ENCODE assay signal across 25 cellular contexts in the genomic region with DNA sequence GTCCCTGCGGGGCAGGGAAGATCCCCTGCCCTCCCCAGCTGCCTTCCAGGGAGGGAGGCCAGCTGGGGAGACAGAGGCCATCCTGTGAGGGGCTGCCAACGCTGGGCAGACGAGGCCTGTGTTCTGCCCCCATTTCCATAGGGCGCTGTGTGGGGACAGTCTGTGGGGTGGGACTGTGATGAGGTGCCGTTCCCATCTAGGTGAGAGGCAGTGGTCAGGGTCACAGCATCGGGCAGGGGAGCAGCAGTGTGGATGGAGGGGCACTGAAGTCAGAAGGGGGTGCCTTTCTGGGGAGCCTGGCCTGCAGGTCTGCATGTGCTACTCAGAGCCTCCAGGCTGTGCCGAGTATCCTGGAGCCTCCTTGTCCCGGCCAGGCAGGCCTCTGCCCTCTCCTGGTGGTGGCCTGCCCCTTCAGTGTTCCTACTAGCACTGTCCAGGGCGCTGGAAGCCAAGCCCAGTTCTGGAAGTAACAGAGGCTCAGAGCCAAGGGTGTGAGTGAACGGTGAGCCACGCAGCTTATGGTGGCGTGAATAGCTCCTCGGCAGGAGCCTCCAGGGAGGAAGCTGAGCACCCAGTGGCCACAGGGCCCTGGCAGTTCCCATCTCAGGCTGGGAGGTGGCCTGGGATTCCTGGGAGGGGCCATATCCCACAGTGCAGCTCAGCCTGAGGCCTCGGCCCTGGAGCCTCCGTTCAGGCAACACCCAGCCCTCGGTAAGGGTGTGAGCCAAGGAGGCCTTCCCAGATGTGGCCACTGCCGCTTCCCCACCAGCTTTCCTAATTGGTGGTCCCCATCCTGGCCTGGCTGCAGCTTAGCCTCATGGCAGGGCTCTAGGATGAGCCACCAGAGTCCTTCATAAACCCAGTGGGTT. TPM values are rescaled to one million over a fixed set of nuclear protein-coding genes. Genes with fewer than 3 reads are reported as not detected.
DNase-seq lines count a peak whose midpoint lies in the region; ATAC-seq and TF ChIP-seq lines count a peak whose summit lies in the region.
"Had no signal": no experiment of that assay in that cellular context is flagged by ENCODE, and none has a peak within 500 bp of the region (broad histone marks: within the 10 kb centered on the region; RNA-seq: fewer than 3 reads in every experiment).

No MANE protein-coding gene starts in this region.

- no peak overlapping the region for H3K4me3 ChIP-seq in GM23248
- no peak overlapping the region for H3K4me3 ChIP-seq in brain microvascular endothelial cell (ENCODE audit: low read depth, low read length)
- H3K4me3 ChIP-seq in mucosa of descending colon = no peak overlapping the region
- H3K4me3 ChIP-seq in adrenal gland = no peak overlapping the region
- H3K4me3 ChIP-seq: PC-9, SJCRH30 had no signal

- no peak overlapping the region for H3K4me3 Mint-ChIP-seq in T-helper 17 cell
- H3K4me3 Mint-ChIP-seq: activated naive CD8-positive, alpha-beta T cell; CD4-positive, alpha-beta memory T cell; naive thymus-derived CD4-positive, alpha-beta T cell had no signal

- H3K4me2 ChIP-seq in GM23248 (ENCODE audit: unreplicated experiment) = no peak overlapping the region
- H3K4me2 ChIP-seq: PC-9 had no signal

- H3K9me3 ChIP-seq in GM23248 (ENCODE audit: low read depth) (no peaks in the 10 kb centered on the region), mucosa of descending colon (no peaks in the 10 kb centered on the region), T-helper 17 cell (ENCODE audit: control insufficient read depth, low read length, poor library complexity, severe bottlenecking) (no peaks in the 10 kb centered on the region), adrenal gland (replicated peaks in 1 of 3) (no peaks in the 10 kb centered on the region)
- H3K9me3 ChIP-seq: SJCRH30 had no signal

- H2AFZ ChIP-seq in GM23248 = no peak overlapping the region
- H2AFZ ChIP-seq: PC-9 had no signal

- H4K20me1 ChIP-seq in GM23248 (ENCODE audit: insufficient read depth) = no peaks in the 10 kb centered on the region

- H3K9me2 ChIP-seq in GM23248 (ENCODE audit: insufficient read depth) = no peaks in the 10 kb centered on the region

- no peaks in the 10 kb centered on the region for H3F3A ChIP-seq in GM23248 (ENCODE audit: insufficient read depth)

- H3K79me2 ChIP-seq in GM23248 (ENCODE audit: insufficient read depth) = no peaks in the 10 kb centered on the region

- H3K36me3 Mint-ChIP-seq in T-helper 17 cell (ENCODE audit: low read depth) = no peaks in the 10 kb centered on the region
- H3K36me3 Mint-ChIP-seq: activated naive CD8-positive, alpha-beta T cell; CD4-positive, alpha-beta memory T cell; naive thymus-derived CD4-positive, alpha-beta T cell had no signal

- no peak for TF ChIP-seq POLR2A in adrenal gland (IDR thresholded peaks at IDR 0.05)

- DNase-seq in AG08396 (ENCODE audit: low spot score) = peak; percentile 41
- DNase-seq in GM23248 = peak; percentile 69
- DNase-seq in brain microvascular endothelial cell = no peak
- peak in 2 of 3 donors; percentile 8 to 40 for DNase-seq in mucosa of descending colon
- no peak for DNase-seq in amniotic stem cell (lab: John Stamatoyannopoulos, UW)
- no peak for DNase-seq in T-helper 17 cell
- no peak for DNase-seq in adrenal gland
- DNase-seq: activated CD4-positive, alpha-beta T cell treated with anti-CD3 and anti-CD28 coated beads for 48 hours; CD4-positive, alpha-beta memory T cell; DMS153; GDM1; mesenchymal stem cell; naive thymus-derived CD4-positive, alpha-beta T cell; NCI-H1105 treated with DMSO at 0.1 percent for 48 hours; NCI-H2081; NCI-H345; NCI-H82; PC-9; retina; SJCRH30; stimulated activated CD4-positive, alpha-beta T cell treated with anti-CD3 and anti-CD28 coated beads, Interleukin-12 subunit alpha, Interleukin-12 subunit beta, amount 100 ng/mL, for 4 hours; stimulated activated CD4-positive, alpha-beta T cell treated with anti-CD3 and anti-CD28 coated beads, Interleukin-4, amount 100 ng/mL, for 4 hours; T-helper 2 cell had no signal

- intact Hi-C loops in mucosa of descending colon (cut with DNase I, micrococcal nuclease) (no loop called here), adrenal gland (cut with DNase I) (no loop called here)

- peak; percentile 13 for TF ChIP-seq CTCF in brain microvascular endothelial cell (IDR thresholded peaks at IDR 0.05; ENCODE audit: low read depth, low read length, missing control alignments)
- no peak for TF ChIP-seq CTCF in mucosa of descending colon (IDR thresholded peaks at IDR 0.05)
- TF ChIP-seq CTCF in adrenal gland (IDR thresholded peaks at IDR 0.05) = no peak

- WGBS in GM23248 (ENCODE audit: low coverage in 1 of 2, low lambda C conversion rate in 2 of 2, missing lambda C conversion rate in 2 of 2), 2 experiments = 52 to 64% methylated on average over 15 to 17 of the region's 17 CpGs
- 78 to 82% (median 80%) methylated on average over 6 to 17 of the region's 17 CpGs for WGBS in adrenal gland, 4 donors

- no peak overlapping the region for H3K27ac Mint-ChIP-seq in T-helper 17 cell
- H3K27ac Mint-ChIP-seq: activated naive CD8-positive, alpha-beta T cell; CD4-positive, alpha-beta memory T cell; naive thymus-derived CD4-positive, alpha-beta T cell had no signal

- H3K4me1 Mint-ChIP-seq in T-helper 17 cell = no peaks in the 10 kb centered on the region

- H3K36me3 ChIP-seq in GM23248 (ENCODE audit: low read depth) (no peaks in the 10 kb centered on the region), brain microvascular endothelial cell (replicated peaks) (no peaks in the 10 kb centered on the region), mucosa of descending colon (ENCODE audit: low read depth) (no peaks in the 10 kb centered on the region), adrenal gland (replicated peaks in 1 of 2) (no peaks in the 10 kb centered on the region)
- H3K36me3 ChIP-seq: SJCRH30 had no signal

- H3K27me3 ChIP-seq in GM23248 (replicated peaks; ENCODE audit: insufficient read depth) (no peaks in the 10 kb centered on the region), brain microvascular endothelial cell (replicated peaks) (no peaks in the 10 kb centered on the region), adrenal gland (no peaks in the 10 kb centered on the region)
- H3K27me3 ChIP-seq: SJCRH30 had no signal

- H3K9ac ChIP-seq in GM23248 = no peak overlapping the region

- ATAC-seq in mucosa of descending colon = no peak
- no peak for ATAC-seq in GM18870 (IDR thresholded peaks at IDR 0.05; ENCODE audit: unreplicated experiment)
- ATAC-seq in T-helper 17 cell = no peak
- ATAC-seq: naive thymus-derived CD4-positive, alpha-beta T cell had no signal

- H3K4me1 ChIP-seq in GM23248 (ENCODE audit: insufficient read depth) (peaks cover 3% of the 10 kb centered on the region), mucosa of descending colon (ENCODE audit: low read depth) (no peaks in the 10 kb centered on the region), adrenal gland (replicated peaks in 1 of 2) (no peaks in the 10 kb centered on the region)
- H3K4me1 ChIP-seq: SJCRH30 had no signal

- H3K27ac ChIP-seq in GM23248 = no peak overlapping the region
- H3K27ac ChIP-seq in brain microvascular endothelial cell = no peak overlapping the region
- no peak overlapping the region for H3K27ac ChIP-seq in adrenal gland
- H3K27ac ChIP-seq: PC-9, SJCRH30 had no signal

- in situ Hi-C loops in GM23248 (cut with MboI) (no loop called here), brain microvascular endothelial cell (cut with HindIII; ENCODE audit: low pct_ligation_motif_present, low sequenced_read_pairs) (no loop called here)

- H3K27me3 Mint-ChIP-seq in T-helper 17 cell = no peaks in the 10 kb centered on the region
- H3K27me3 Mint-ChIP-seq: activated naive CD8-positive, alpha-beta T cell; CD4-positive, alpha-beta memory T cell; naive thymus-derived CD4-positive, alpha-beta T cell had no signal

RNA-seq across cellular contexts. Expression of a gene that starts 23.3 kb away (rescaled TPM):
- total RNA-seq in GM23248 (2014; rRNA removed; shearing (Covaris generic)) = 11.5 and 17.4 TPM in 2 replicates
- polyA plus RNA-seq in GM23248 (2016; fragmentation: Nextera tagmentation; extraction: Ambion mirVana) (26.3 and 27.8 TPM in 2 replicates), adrenal gland (10 to 100 TPM in 1 of 3 donors, 1 to 10 TPM in 2; 5.8 to 15.3 (median 6.5) TPM)
- total RNA-seq in mucosa of descending colon (10 to 100 TPM in 1 of 3 donors, 1 to 10 TPM in 2; 3.9 to 20.1 (median 7.4) TPM), T-helper 17 cell (10 to 100 TPM; 38.9 to 51.4 TPM), adrenal gland (10 to 100 TPM in 7 of 8 donors, 1 to 10 TPM in 1; 7.9 to 19.4 (median 13.5) TPM)

RNA-seq across cellular contexts. Expression of a gene that starts 38.1 kb away (rescaled TPM):
- not detected in 2 replicates for total RNA-seq in GM23248 (2014; rRNA removed; shearing (Covaris generic))
- polyA plus RNA-seq in GM23248 (2016; fragmentation: Nextera tagmentation; extraction: Ambion mirVana) (not detected in 2 replicates), adrenal gland (10 to 100 TPM in 2 of 3 donors, 1 to 10 TPM in 1; 8.1 to 34.1 (median 24.3) TPM)
- total RNA-seq in mucosa of descending colon (10 to 100 TPM in 1 of 3 donors, 1 to 10 TPM in 1, under 1 TPM in 1; 0.84 to 13.5 (median 1.6) TPM), T-helper 17 cell (under 1 TPM in 1 of 2 donors, not detected in 1; 0.34 TPM), adrenal gland (10 to 100 TPM in 3 of 8 donors, 1 to 10 TPM in 5; 1.6 to 43.6 (median 3.7) TPM)
- total RNA-seq: CD4-positive, alpha-beta memory T cell; PC-9 had no signal
- polyA plus RNA-seq: CD4-positive, alpha-beta memory T cell; naive thymus-derived CD4-positive, alpha-beta T cell had no signal

Comparison
In these comparisons a context has a peak if more than half of its experiments do, and no peak if none do; other contexts are left out.
1. DNase-seq: peak in AG08396 (single experiment), GM23248 (single experiment) and mucosa of descending colon (2 of 3); none in brain microvascular endothelial cell (single experiment), amniotic stem cell (single experiment), T-helper 17 cell (0 of 3) and adrenal gland (0 of 7).